In genomic region chr12:28872654-28873268, GRCh38 we compare ENCODE assay signal across 9 cellular contexts.
DNase-seq lines count a peak whose midpoint lies in the region; ATAC-seq, FAIRE-seq and TF ChIP-seq lines count a peak whose summit lies in the region.
"Had no signal": no experiment of that assay in that cellular context is flagged by ENCODE, and none has a peak within 500 bp of the region (broad histone marks: within the 10 kb centered on the region; RNA-seq: fewer than 3 reads in every experiment).

No MANE protein-coding gene starts in this region.

- H3K4me3 Mint-ChIP-seq in Caco-2 (ENCODE audit: unreplicated experiment): no peak overlapping the region
- H3K4me3 Mint-ChIP-seq in nephron progenitor cell: no peak overlapping the region
- H3K4me3 Mint-ChIP-seq: naive thymus-derived CD4-positive, alpha-beta T cell had no signal

- H3K36me3 Mint-ChIP-seq in Caco-2 (ENCODE audit: insufficient read depth, unreplicated experiment) (no peaks in the 10 kb centered on the region), nephron progenitor cell (ENCODE audit: low read depth) (no peaks in the 10 kb centered on the region)
- H3K36me3 Mint-ChIP-seq: naive thymus-derived CD4-positive, alpha-beta T cell had no signal

- H3K27me3 Mint-ChIP-seq in Caco-2 (ENCODE audit: insufficient read depth, unreplicated experiment): peaks cover 12% of the 10 kb centered on the region
- H3K27me3 Mint-ChIP-seq in nephron progenitor cell (ENCODE audit: low read depth, poor library complexity): peaks cover 10% of the 10 kb centered on the region

- H3K4me1 ChIP-seq in Caco-2 (no peaks in the 10 kb centered on the region), esophagus muscularis mucosa (peaks cover 0 to 8% (median 0%) of the 10 kb centered on the region in 4 donors)

- no peaks in the 10 kb centered on the region for H3K9me3 Mint-ChIP-seq in Caco-2 (ENCODE audit: unreplicated experiment)
- H3K9me3 Mint-ChIP-seq in nephron progenitor cell: no peaks in the 10 kb centered on the region

- TF ChIP-seq CTCF in Caco-2 (IDR thresholded peaks at IDR 0.05; ENCODE audit: insufficient read depth in 1 of 2, low read depth in 1 of 2, low read length in 1 of 2, severe bottlenecking in 1 of 2, unreplicated experiment in 1 of 2): peak; percentile 90 to 93
- peak; percentile 49 to 62 (median 52) for TF ChIP-seq CTCF in esophagus muscularis mucosa (IDR thresholded peaks at IDR 0.05)
- peak; percentile 77 for TF ChIP-seq CTCF in nephron progenitor cell (IDR thresholded peaks at IDR 0.05)

- peak; percentile 71 to 78 for DNase-seq in Caco-2
- DNase-seq in GM19239 (ENCODE audit: insufficient read length, low spot score): peak; percentile 20
- DNase-seq in LHCN-M2 (ENCODE audit: low read depth): peak; percentile 44
- DNase-seq in RPMI8226: peak; percentile 6
- no peak for DNase-seq in esophagus muscularis mucosa (ENCODE audit: extremely low spot score)
- DNase-seq in nephron progenitor cell: peak; percentile 67

- no peak overlapping the region for H3K27ac ChIP-seq in esophagus muscularis mucosa (replicated peaks in 1 of 4)

- H3K27ac Mint-ChIP-seq in Caco-2 (ENCODE audit: unreplicated experiment) (no peak overlapping the region), nephron progenitor cell (no peak overlapping the region)
- H3K27ac Mint-ChIP-seq: naive thymus-derived CD4-positive, alpha-beta T cell had no signal

- FAIRE-seq in GM19239 (lab: Jason Lieb, UNC): no peak

- POLR2A ChIA-PET in Caco-2 (lab: Charles Lee): no interaction called here

- H3K36me3 ChIP-seq in Caco-2 (ENCODE audit: control insufficient read depth, insufficient read depth, low read length): no peaks in the 10 kb centered on the region
- H3K36me3 ChIP-seq in esophagus muscularis mucosa: no peaks in the 10 kb centered on the region

- no peak for TF ChIP-seq EP300 in esophagus muscularis mucosa (IDR thresholded peaks at IDR 0.05)

- no peak overlapping the region for H3K4me3 ChIP-seq in Caco-2 (ENCODE audit: low read depth, low read length)
- H3K4me3 ChIP-seq in esophagus muscularis mucosa: no peak overlapping the region

- no peak for ATAC-seq in HG02763 (IDR thresholded peaks at IDR 0.05; ENCODE audit: unreplicated experiment)
- ATAC-seq in GM19035 (IDR thresholded peaks at IDR 0.05; ENCODE audit: unreplicated experiment): no peak
- ATAC-seq: naive thymus-derived CD4-positive, alpha-beta T cell had no signal

- 63% methylated on average over 7 of the region's 7 CpGs for WGBS in esophagus muscularis mucosa

- H3K9me3 ChIP-seq in Caco-2 (no peaks in the 10 kb centered on the region), esophagus muscularis mucosa (no peaks in the 10 kb centered on the region)

- CTCF ChIA-PET in Caco-2 (lab: Charles Lee): interaction anchor here (0.6 to 1.0 kb wide), 2 partner anchors 10 to 903 kb away, joined by 4 to 5 read pairs; no protein-coding TSS in a partner anchor

- no TSS peak for BruUV-seq in Caco-2 (replicated peaks; lab: Mats Ljungman, UMichigan)

- H3K4me1 Mint-ChIP-seq in Caco-2 (ENCODE audit: low read depth, unreplicated experiment) (no peaks in the 10 kb centered on the region), nephron progenitor cell (peaks cover 5% of the 10 kb centered on the region)
- H3K4me1 Mint-ChIP-seq: naive thymus-derived CD4-positive, alpha-beta T cell had no signal

- intact Hi-C loops in Caco-2 (cut with micrococcal nuclease; ENCODE audit: unreplicated experiment) (loop anchor here (1.0 kb wide), 3 partner anchors 409 to 932 kb away; no protein-coding TSS in a partner anchor), esophagus muscularis mucosa (cut with DNase I) (loop anchor here (10.0 kb wide), 1 partner anchor 898 kb away; the partner anchor contains the start of gene PTHLH)

- no peak for TF ChIP-seq POLR2A in esophagus muscularis mucosa (IDR thresholded peaks at IDR 0.05; ENCODE audit: low read depth)

- H3K27me3 ChIP-seq in Caco-2 (replicated peaks; ENCODE audit: control insufficient read depth, insufficient read depth, low read length) (no peaks in the 10 kb centered on the region), esophagus muscularis mucosa (no peaks in the 10 kb centered on the region)
